In the genomic region with DNA sequence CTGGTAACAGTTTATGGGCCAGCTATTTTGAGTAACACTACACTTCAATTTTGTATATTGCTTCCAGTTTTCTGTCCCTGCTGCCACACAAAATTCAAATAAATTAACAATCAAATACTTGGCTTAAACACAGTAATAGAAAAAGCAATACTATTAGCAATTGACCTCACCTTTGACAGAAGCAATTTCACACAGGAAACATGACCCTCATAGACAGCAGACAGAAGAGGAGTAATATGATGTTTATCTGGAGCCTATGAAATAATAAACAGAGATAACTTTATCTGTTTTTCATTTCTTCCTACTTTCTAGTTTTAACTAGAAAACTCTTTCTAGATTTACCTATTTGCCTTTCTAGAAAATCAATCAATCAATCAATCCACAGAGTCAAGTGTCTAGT, we compare ENCODE assay signal across 25 cellular contexts.
"Had no signal": no experiment of that assay in that cellular context is flagged by ENCODE, and none has a peak within 500 bp of the region (broad histone marks: within the 10 kb centered on the region; RNA-seq: fewer than 3 reads in every experiment).

No MANE protein-coding gene starts in this region.

- H3K9me3 Mint-ChIP-seq: activated B cell treated with CpG ODN at 0.5 μM for 24 hours; activated CD4-positive, alpha-beta T cell treated with anti-CD3 and anti-CD28 coated beads, Interleukin-2, amount 10 ng/mL, durations not matched to agents 24 days and 14 days; activated T-helper 2 cell treated with anti-CD3 and anti-CD28 coated beads, Interferon-gamma antibody, Interleukin-2, Interleukin-4, amounts not matched to agents 10 μg/mL and 5 μg/mL and 100 μg/mL, durations not matched to agents 14 hours and 24 hours and 36 hours had no signal

- DNase-seq: activated B cell treated with CpG ODN at 0.5 μM for 24 hours; activated CD4-positive, alpha-beta T cell treated with anti-CD3 and anti-CD28 coated beads for 1 hour; activated CD4-positive, alpha-beta T cell treated with anti-CD3 and anti-CD28 coated beads, Interleukin-2, amount 10 ng/mL, durations not matched to agents 24 days and 14 days; activated CD4-positive, alpha-beta T cell treated with anti-CD3 and anti-CD28 coated beads, Interleukin-2, amount 50 U/mL, for 48 hours; activated CD8-positive, alpha-beta memory T cell treated with anti-CD3 and anti-CD28 coated beads, Interleukin-2, amount 10 ng/mL, durations not matched to agents 7 days and 5 days; activated gamma-delta T cell treated with Interleukin-2 at 50 U/mL for 16 hours; activated naive CD4-positive, alpha-beta T cell treated with anti-CD3 and anti-CD28 coated beads, Interleukin-2, amount 50 U/mL, for 16 hours; activated T-cell treated with anti-CD3 and anti-CD28 coated beads, Interleukin-2, amount 50 U/mL, for 48 hours; aorta; central memory CD4-positive, alpha-beta T cell; KG1; NCI-H1092; NCI-H1417; NCI-H1930; NCI-H2107; NCI-H2171 treated with DMSO at 0.1 percent for 48 hours; NCI-H226; NCI-H510A; NCI-H526 treated with DMSO at 0.1 percent for 48 hours; NCI-H82; SIG-M5; T-helper 2 cell; T1000 had no signal

- H3K27ac Mint-ChIP-seq: activated B cell treated with CpG ODN at 0.5 μM for 24 hours; activated CD4-positive, alpha-beta T cell treated with anti-CD3 and anti-CD28 coated beads, Interleukin-2, amount 10 ng/mL, durations not matched to agents 24 days and 14 days; activated CD8-positive, alpha-beta memory T cell treated with anti-CD3 and anti-CD28 coated beads, Interleukin-2, amount 10 ng/mL, durations not matched to agents 7 days and 5 days; activated T-helper 2 cell treated with anti-CD3 and anti-CD28 coated beads, Interferon-gamma antibody, Interleukin-2, Interleukin-4, amounts not matched to agents 10 μg/mL and 5 μg/mL and 100 μg/mL, durations not matched to agents 14 hours and 24 hours and 36 hours had no signal

- H3K27me3 ChIP-seq: breast epithelium had no signal

- H3K27ac ChIP-seq: breast epithelium had no signal

- H3K4me3 ChIP-seq: breast epithelium had no signal

- H3K4me3 Mint-ChIP-seq: activated B cell treated with CpG ODN at 0.5 μM for 24 hours; activated CD4-positive, alpha-beta T cell treated with anti-CD3 and anti-CD28 coated beads, Interleukin-2, amount 10 ng/mL, durations not matched to agents 24 days and 14 days; activated CD8-positive, alpha-beta memory T cell treated with anti-CD3 and anti-CD28 coated beads, Interleukin-2, amount 10 ng/mL, durations not matched to agents 7 days and 5 days had no signal

- ATAC-seq: activated CD8-positive, alpha-beta memory T cell treated with anti-CD3 and anti-CD28 coated beads, Interleukin-2, amount 10 ng/mL, durations not matched to agents 7 days and 5 days had no signal

- H3K4me1 Mint-ChIP-seq: activated CD8-positive, alpha-beta memory T cell treated with anti-CD3 and anti-CD28 coated beads, Interleukin-2, amount 10 ng/mL, durations not matched to agents 7 days and 5 days had no signal

- H3K4me1 ChIP-seq: breast epithelium had no signal

- H3K27me3 Mint-ChIP-seq: activated B cell treated with CpG ODN at 0.5 μM for 24 hours; activated CD4-positive, alpha-beta T cell treated with anti-CD3 and anti-CD28 coated beads, Interleukin-2, amount 10 ng/mL, durations not matched to agents 24 days and 14 days; activated CD8-positive, alpha-beta memory T cell treated with anti-CD3 and anti-CD28 coated beads, Interleukin-2, amount 10 ng/mL, durations not matched to agents 7 days and 5 days had no signal

- H3K9me3 ChIP-seq: breast epithelium had no signal

- H3K36me3 ChIP-seq: breast epithelium had no signal
